Comparison of ENCODE assay signal across 1 cellular context in genomic region chr1:51616490-51616889, GRCh38.
TF ChIP-seq lines count a peak whose summit lies in the region.

No MANE protein-coding gene starts in this region.

TF ChIP-seq in SK-N-SH treated with all-trans-retinoic acid at 6 μM for 48 hours, 23 proteins besides CTCF, POLR2A, EP300 and RAD21 (continued from another document):
- no peak for TF ChIP-seq PATZ1 (CRISPR knock-in tag; IDR thresholded peaks at IDR 0.05; ENCODE audit: borderline replicate concordance)
- TF ChIP-seq CSDC2 (CRISPR knock-in tag; IDR thresholded peaks at IDR 0.05) = no peak
- no peak for TF ChIP-seq POU6F1 (CRISPR knock-in tag; IDR thresholded peaks at IDR 0.05; ENCODE audit: borderline replicate concordance, low read depth)
- TF ChIP-seq TCF4 (CRISPR knock-in tag; IDR thresholded peaks at IDR 0.05; ENCODE audit: borderline replicate concordance) = no peak
- TF ChIP-seq OSR1 (CRISPR knock-in tag; IDR thresholded peaks at IDR 0.05) = no peak
- TF ChIP-seq ESRRG (CRISPR knock-in tag; IDR thresholded peaks at IDR 0.05) = no peak
- no peak for TF ChIP-seq ARNTL (CRISPR knock-in tag; IDR thresholded peaks at IDR 0.05; ENCODE audit: borderline replicate concordance, low read depth)
- TF ChIP-seq ZNF70 (CRISPR knock-in tag; IDR thresholded peaks at IDR 0.05) = no peak
- no peak for TF ChIP-seq ZNF8 (CRISPR knock-in tag; IDR thresholded peaks at IDR 0.05)
- TF ChIP-seq CREB5 (CRISPR knock-in tag; IDR thresholded peaks at IDR 0.05; ENCODE audit: low read depth) = no peak
